Comparison of ENCODE assay signal across 9 cellular contexts in genomic region chr1:3319874-3320245, GRCh38.
A peak's percentile ranks its signal among the peaks of the same experiment; 100 is the strongest.
DNase-seq lines count a peak whose midpoint lies in the region; ATAC-seq and FAIRE-seq lines count a peak whose summit lies in the region.
"Had no signal": no experiment of that assay in that cellular context is flagged by ENCODE, and none has a peak within 500 bp of the region (broad histone marks: within the 10 kb centered on the region; RNA-seq: fewer than 3 reads in every experiment).

No MANE protein-coding gene starts in this region.

- H3K27ac ChIP-seq in CD4-positive, alpha-beta memory T cell (ENCODE audit: low read depth, low read length): no peak overlapping the region
- H3K27ac ChIP-seq: SJSA1 had no signal

- no peaks in the 10 kb centered on the region for H3K27me3 ChIP-seq in CD4-positive, alpha-beta memory T cell (ENCODE audit: insufficient read depth, low read length)
- H3K27me3 ChIP-seq: SJSA1 had no signal

- peaks cover 0 to 5% of the 10 kb centered on the region in 2 donors for H3K9me3 ChIP-seq in CD4-positive, alpha-beta memory T cell (ENCODE audit: control insufficient read depth in 1 of 2, low read length in 2 of 2)
- H3K9me3 ChIP-seq: SJSA1 had no signal

- ATAC-seq in activated naive CD8-positive, alpha-beta T cell treated with anti-CD3 and anti-CD28 coated beads, Interleukin-2, amount 10 ng/mL, durations not matched to agents 7 days and 5 days (ENCODE audit: low read depth): peak; percentile 38
- peak; percentile 52 for ATAC-seq in stimulated activated effector memory CD8-positive, alpha-beta T cell treated with anti-CD3 and anti-CD28 coated beads, Interleukin-12 subunit alpha, Interleukin-12 subunit beta, amount 100 ng/mL, for 72 hours
- no peak for ATAC-seq in HG02884 (IDR thresholded peaks at IDR 0.05; ENCODE audit: unreplicated experiment)

- no peaks in the 10 kb centered on the region for H3K4me1 ChIP-seq in CD4-positive, alpha-beta memory T cell (ENCODE audit: insufficient read depth, low read length)

- peaks cover 0 to 16% (median 8%) of the 10 kb centered on the region in 8 donors for H3K9me3 Mint-ChIP-seq in CD4-positive, alpha-beta memory T cell
- peaks cover 8% of the 10 kb centered on the region for H3K9me3 Mint-ChIP-seq in activated naive CD8-positive, alpha-beta T cell treated with anti-CD3 and anti-CD28 coated beads, Interleukin-2, amount 10 ng/mL, durations not matched to agents 7 days and 5 days
- peaks cover 7% of the 10 kb centered on the region for H3K9me3 Mint-ChIP-seq in stimulated activated effector memory CD8-positive, alpha-beta T cell treated with anti-CD3 and anti-CD28 coated beads, Interleukin-12 subunit alpha, Interleukin-12 subunit beta, amount 100 ng/mL, for 72 hours

- POLR2A ChIA-PET in CD4-positive, alpha-beta memory T cell (lab: Charles Lee; ENCODE audit: partially characterized antibody): no interaction called here
- POLR2A ChIA-PET in activated naive CD8-positive, alpha-beta T cell treated with anti-CD3 and anti-CD28 coated beads, Interleukin-2, amount 10 ng/mL, durations not matched to agents 7 days and 5 days (lab: Charles Lee): no interaction called here

- H3K4me1 Mint-ChIP-seq in CD4-positive, alpha-beta memory T cell: peaks cover 7 to 19% (median 8%) of the 10 kb centered on the region in 4 donors
- H3K4me1 Mint-ChIP-seq in activated naive CD8-positive, alpha-beta T cell treated with anti-CD3 and anti-CD28 coated beads, Interleukin-2, amount 10 ng/mL, durations not matched to agents 7 days and 5 days: no peaks in the 10 kb centered on the region
- peaks cover 8% of the 10 kb centered on the region for H3K4me1 Mint-ChIP-seq in stimulated activated effector memory CD8-positive, alpha-beta T cell treated with anti-CD3 and anti-CD28 coated beads, Interleukin-12 subunit alpha, Interleukin-12 subunit beta, amount 100 ng/mL, for 72 hours

- peak overlapping the region in 1 of 7 donors; percentile 53 for H3K27ac Mint-ChIP-seq in CD4-positive, alpha-beta memory T cell
- H3K27ac Mint-ChIP-seq in activated naive CD8-positive, alpha-beta T cell treated with anti-CD3 and anti-CD28 coated beads, Interleukin-2, amount 10 ng/mL, durations not matched to agents 7 days and 5 days: no peak overlapping the region
- no peak overlapping the region for H3K27ac Mint-ChIP-seq in stimulated activated effector memory CD8-positive, alpha-beta T cell treated with anti-CD3 and anti-CD28 coated beads, Interleukin-12 subunit alpha, Interleukin-12 subunit beta, amount 100 ng/mL, for 72 hours

- DNase-seq in CD4-positive, alpha-beta memory T cell: peak in 3 of 5 donors; percentile 10 to 14 (median 11)
- DNase-seq in GM19239 (ENCODE audit: insufficient read length, low spot score): peak; percentile 82
- peak; percentile 49 for DNase-seq in NCI-H345 treated with DMSO at 0.1 percent for 48 hours (lab: John Stamatoyannopoulos, UW; ENCODE audit: unreplicated experiment)
- no peak for DNase-seq in activated naive CD8-positive, alpha-beta T cell treated with anti-CD3 and anti-CD28 coated beads, Interleukin-2, amount 10 ng/mL, durations not matched to agents 7 days and 5 days
- peak; percentile 44 for DNase-seq in iPS DF 4.7 (ENCODE audit: extremely low read depth, low spot score)
- DNase-seq in stimulated activated effector memory CD8-positive, alpha-beta T cell treated with anti-CD3 and anti-CD28 coated beads, Interleukin-12 subunit alpha, Interleukin-12 subunit beta, amount 100 ng/mL, for 72 hours (ENCODE audit: low spot score in 2 of 2): peak in 1 of 2 donors; percentile 65
- no peak for DNase-seq in activated gamma-delta T cell treated with Interleukin-2 at 50 U/mL for 16 hours

- H3K36me3 Mint-ChIP-seq in CD4-positive, alpha-beta memory T cell: no peaks in the 10 kb centered on the region
- H3K36me3 Mint-ChIP-seq in activated naive CD8-positive, alpha-beta T cell treated with anti-CD3 and anti-CD28 coated beads, Interleukin-2, amount 10 ng/mL, durations not matched to agents 7 days and 5 days: no peaks in the 10 kb centered on the region
- no peaks in the 10 kb centered on the region for H3K36me3 Mint-ChIP-seq in stimulated activated effector memory CD8-positive, alpha-beta T cell treated with anti-CD3 and anti-CD28 coated beads, Interleukin-12 subunit alpha, Interleukin-12 subunit beta, amount 100 ng/mL, for 72 hours

- no peak overlapping the region for H3K4me3 ChIP-seq in CD4-positive, alpha-beta memory T cell (ENCODE audit: low read length in 2 of 2)
- H3K4me3 ChIP-seq: SJSA1 had no signal

- intact Hi-C loops in CD4-positive, alpha-beta memory T cell (cut with micrococcal nuclease): no loop called here

- peak; percentile 89 for FAIRE-seq in GM19239 (lab: Jason Lieb, UNC)

- peaks cover 0 to 3% of the 10 kb centered on the region in 2 donors for H3K27me3 Mint-ChIP-seq in CD4-positive, alpha-beta memory T cell
- H3K27me3 Mint-ChIP-seq in activated naive CD8-positive, alpha-beta T cell treated with anti-CD3 and anti-CD28 coated beads, Interleukin-2, amount 10 ng/mL, durations not matched to agents 7 days and 5 days: no peaks in the 10 kb centered on the region

- no peaks in the 10 kb centered on the region for H3K36me3 ChIP-seq in CD4-positive, alpha-beta memory T cell (ENCODE audit: insufficient read depth, low read length)
- H3K36me3 ChIP-seq: SJSA1 had no signal

- H3K4me3 Mint-ChIP-seq in CD4-positive, alpha-beta memory T cell: no peak overlapping the region
- H3K4me3 Mint-ChIP-seq in activated naive CD8-positive, alpha-beta T cell treated with anti-CD3 and anti-CD28 coated beads, Interleukin-2, amount 10 ng/mL, durations not matched to agents 7 days and 5 days: no peak overlapping the region
- no peak overlapping the region for H3K4me3 Mint-ChIP-seq in stimulated activated effector memory CD8-positive, alpha-beta T cell treated with anti-CD3 and anti-CD28 coated beads, Interleukin-12 subunit alpha, Interleukin-12 subunit beta, amount 100 ng/mL, for 72 hours

- CTCF ChIA-PET in CD4-positive, alpha-beta memory T cell (lab: Charles Lee; ENCODE audit: partially characterized antibody): no interaction called here

Comparison
In these comparisons a context has a peak if more than half of its experiments do, and no peak if none do; other contexts are left out.
1. DNase-seq: peak in CD4-positive, alpha-beta memory T cell (3 of 5), GM19239 (single experiment), NCI-H345 treated with DMSO at 0.1 percent for 48 hours (single experiment) and iPS DF 4.7 (single experiment); none in activated naive CD8-positive, alpha-beta T cell treated with anti-CD3 and anti-CD28 coated beads, Interleukin-2, amount 10 ng/mL, durations not matched to agents 7 days and 5 days (single experiment) and activated gamma-delta T cell treated with Interleukin-2 at 50 U/mL for 16 hours (single experiment).